In the genomic region with DNA sequence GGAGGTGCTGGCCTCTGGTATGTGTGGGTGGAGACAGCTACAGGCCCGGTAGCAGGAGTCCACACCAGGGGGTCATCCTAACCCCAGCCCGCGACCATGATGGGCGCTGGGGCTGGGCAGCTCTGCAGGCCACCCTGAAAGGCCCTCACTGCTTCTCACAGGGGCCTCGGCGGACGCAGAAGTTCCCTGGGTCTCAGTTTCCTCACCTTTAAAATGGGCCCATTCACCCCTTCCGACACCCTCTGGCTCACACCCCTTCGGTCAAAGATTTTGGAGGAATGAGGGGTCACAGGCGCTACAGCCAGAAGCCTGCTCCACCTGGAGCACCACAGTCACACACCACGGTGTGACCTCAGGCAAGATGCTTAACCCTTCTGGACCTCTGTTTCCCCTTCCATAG, we compare ENCODE assay signal across 1 cellular context.
TF ChIP-seq lines count a peak whose summit lies in the region.

No MANE protein-coding gene starts in this region.

TF ChIP-seq in H1, 55 proteins besides CTCF, POLR2A, EP300 and RAD21:
- TF ChIP-seq GTF2F1 (IDR thresholded peaks at IDR 0.05; ENCODE audit: borderline replicate concordance, low read depth, low read length) (no peak), RNF2 (IDR thresholded peaks at IDR 0.05; ENCODE audit: borderline replicate concordance, low read depth, low read length, missing control alignments, poor library complexity, severe bottlenecking) (no peak), BCL11A (IDR thresholded peaks at IDR 0.05; ENCODE audit: low read depth in 2 of 2, low read length in 2 of 2) (no peak), KDM1A (IDR thresholded peaks at IDR 0.05; ENCODE audit: borderline replicate concordance, low read length) (peak; percentile 76; the same call in 1 of the 2 replicates)
- TF ChIP-seq, protein P1, sequence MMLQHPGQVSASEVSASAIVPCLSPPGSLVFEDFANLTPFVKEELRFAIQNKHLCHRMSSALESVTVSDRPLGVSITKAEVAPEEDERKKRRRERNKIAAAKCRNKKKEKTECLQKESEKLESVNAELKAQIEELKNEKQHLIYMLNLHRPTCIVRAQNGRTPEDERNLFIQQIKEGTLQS (IDR thresholded peaks at IDR 0.05; ENCODE audit: insufficient read depth, low read depth, low read length) = no peak
